ENCODE assay signal across 1 cellular context in the genomic region with DNA sequence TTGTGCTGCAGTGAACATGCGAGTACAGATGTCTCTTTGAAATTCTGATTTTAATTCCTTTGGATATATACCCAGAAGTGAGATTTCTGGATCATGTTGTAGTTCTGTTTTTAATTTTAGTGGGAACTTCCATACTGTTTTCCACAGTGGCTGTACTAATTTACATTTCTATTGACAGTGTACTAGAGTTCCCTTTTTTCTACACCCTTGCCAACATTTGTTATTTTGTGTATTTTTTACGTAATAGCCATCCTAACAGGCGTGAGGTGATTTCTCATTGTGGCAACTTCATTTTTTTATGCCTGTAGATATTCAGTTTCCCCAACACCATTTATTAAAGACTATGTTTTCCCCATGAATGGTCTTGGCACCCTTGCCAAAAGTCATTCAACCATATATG.
TF ChIP-seq lines count a peak whose summit lies in the region.

No MANE protein-coding gene starts in this region.

TF ChIP-seq in SK-N-SH, 30 proteins besides CTCF, POLR2A, EP300 and RAD21 (continued from another document):
- TF ChIP-seq, protein P1, sequence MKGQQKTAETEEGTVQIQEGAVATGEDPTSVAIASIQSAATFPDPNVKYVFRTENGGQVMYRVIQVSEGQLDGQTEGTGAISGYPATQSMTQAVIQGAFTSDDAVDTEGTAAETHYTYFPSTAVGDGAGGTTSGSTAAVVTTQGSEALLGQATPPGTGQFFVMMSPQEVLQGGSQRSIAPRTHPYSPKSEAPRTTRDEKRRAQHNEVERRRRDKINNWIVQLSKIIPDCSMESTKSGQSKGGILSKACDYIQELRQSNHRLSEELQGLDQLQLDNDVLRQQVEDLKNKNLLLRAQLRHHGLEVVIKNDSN (IDR thresholded peaks at IDR 0.05; ENCODE audit: borderline replicate concordance, low read depth): no peak
- TF ChIP-seq SIN3A (IDR thresholded peaks at IDR 0.05; ENCODE audit: borderline replicate concordance, low read depth, low read length): no peak
- TF ChIP-seq FOXM1 (IDR thresholded peaks at IDR 0.05; ENCODE audit: low read depth): no peak
- no peak for TF ChIP-seq CHD2 (IDR thresholded peaks at IDR 0.05; ENCODE audit: low read length, partially characterized antibody)
- no peak for TF ChIP-seq RFX5 (IDR thresholded peaks at IDR 0.05; ENCODE audit: low read length)
- TF ChIP-seq, protein P2, sequence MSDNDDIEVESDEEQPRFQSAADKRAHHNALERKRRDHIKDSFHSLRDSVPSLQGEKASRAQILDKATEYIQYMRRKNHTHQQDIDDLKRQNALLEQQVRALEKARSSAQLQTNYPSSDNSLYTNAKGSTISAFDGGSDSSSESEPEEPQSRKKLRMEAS (IDR thresholded peaks at IDR 0.05; ENCODE audit: low read depth): no peak
- TF ChIP-seq TAF1 (IDR thresholded peaks at IDR 0.05; ENCODE audit: borderline replicate concordance, low read depth, low read length): no peak
- TF ChIP-seq EZH2phosphoT487 (IDR thresholded peaks at IDR 0.05; ENCODE audit: borderline replicate concordance, low read depth): no peak
- no peak for TF ChIP-seq MEF2A (IDR thresholded peaks at IDR 0.05; ENCODE audit: borderline replicate concordance, low read depth)
- TF ChIP-seq, protein P3, sequence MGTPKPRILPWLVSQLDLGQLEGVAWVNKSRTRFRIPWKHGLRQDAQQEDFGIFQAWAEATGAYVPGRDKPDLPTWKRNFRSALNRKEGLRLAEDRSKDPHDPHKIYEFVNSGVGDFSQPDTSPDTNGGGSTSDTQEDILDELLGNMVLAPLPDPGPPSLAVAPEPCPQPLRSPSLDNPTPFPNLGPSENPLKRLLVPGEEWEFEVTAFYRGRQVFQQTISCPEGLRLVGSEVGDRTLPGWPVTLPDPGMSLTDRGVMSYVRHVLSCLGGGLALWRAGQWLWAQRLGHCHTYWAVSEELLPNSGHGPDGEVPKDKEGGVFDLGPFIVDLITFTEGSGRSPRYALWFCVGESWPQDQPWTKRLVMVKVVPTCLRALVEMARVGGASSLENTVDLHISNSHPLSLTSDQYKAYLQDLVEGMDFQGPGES (IDR thresholded peaks at IDR 0.05; ENCODE audit: low read depth, low read length): no peak
- TF ChIP-seq YY1 (IDR thresholded peaks at IDR 0.05; ENCODE audit: low read depth): no peak
- no peak for TF ChIP-seq RXRA (IDR thresholded peaks at IDR 0.05; ENCODE audit: borderline replicate concordance, low read depth)
- TF ChIP-seq GATA2 (CRISPR knock-in tag; IDR thresholded peaks at IDR 0.05): no peak
TF ChIP-seq in SK-N-SH: peak in this region for 0.
